In the genomic region with DNA sequence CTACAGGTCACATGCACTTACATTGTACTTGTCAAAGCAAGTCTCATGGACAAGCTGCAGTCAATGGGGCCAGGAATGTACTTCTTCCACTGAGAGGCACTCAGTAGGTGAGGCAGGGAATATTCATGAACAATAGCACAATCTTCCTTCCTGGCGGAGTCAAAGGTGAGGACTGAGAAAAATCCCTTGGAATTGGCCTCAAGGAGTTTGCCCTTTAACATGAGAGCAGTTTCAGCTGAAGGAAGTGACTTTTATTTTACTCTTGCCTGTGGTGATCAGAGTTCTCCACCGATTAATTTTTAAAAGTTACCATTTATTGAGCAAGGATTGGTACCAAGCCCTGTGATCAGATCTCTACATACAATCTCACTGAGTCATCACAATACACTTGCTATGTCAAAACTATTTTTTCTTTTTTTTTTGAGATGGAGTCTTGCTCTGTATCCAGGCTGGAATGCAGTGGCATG, we compare ENCODE assay signal across 15 cellular contexts. TPM values are rescaled to one million over a fixed set of nuclear protein-coding genes. Genes with fewer than 3 reads are reported as not detected.
DNase-seq lines count a peak whose midpoint lies in the region; ATAC-seq and TF ChIP-seq lines count a peak whose summit lies in the region.
"Had no signal": no experiment of that assay in that cellular context is flagged by ENCODE, and none has a peak within 500 bp of the region (broad histone marks: within the 10 kb centered on the region; RNA-seq: fewer than 3 reads in every experiment).

No MANE protein-coding gene starts in this region.

- H3K4me3 Mint-ChIP-seq in MCF 10A (ENCODE audit: unreplicated experiment): peak overlapping the region; percentile 10
- H3K4me3 Mint-ChIP-seq in type B pancreatic cell: no peak overlapping the region
- H3K4me3 Mint-ChIP-seq: memory B cell, neural progenitor cell had no signal

- H3K27ac ChIP-seq in gastroesophageal sphincter: no peak overlapping the region
- H3K27ac ChIP-seq: C4-2B, neural progenitor cell, right atrium auricular region, WERI-Rb-1 had no signal

- no peaks in the 10 kb centered on the region for H3K27me3 ChIP-seq in gastroesophageal sphincter
- H3K27me3 ChIP-seq: dorsolateral prefrontal cortex, neural progenitor cell, right atrium auricular region had no signal

- POLR2A ChIA-PET in MCF 10A (lab: Yijun Ruan, JAX): interaction anchor here (0.6 to 4.3 kb wide), 6 partner anchors 12 to 203 kb away, joined by 3 to 22 read pairs (median 4); a partner anchor contains a TSS

- no peaks in the 10 kb centered on the region for H3K36me3 Mint-ChIP-seq in MCF 10A (ENCODE audit: insufficient read depth, unreplicated experiment)
- H3K36me3 Mint-ChIP-seq in type B pancreatic cell: no peaks in the 10 kb centered on the region

- no peaks in the 10 kb centered on the region for H3K27me3 Mint-ChIP-seq in MCF 10A (ENCODE audit: insufficient read depth, unreplicated experiment)
- H3K27me3 Mint-ChIP-seq in type B pancreatic cell: no peaks in the 10 kb centered on the region

- H3K4me1 ChIP-seq in gastroesophageal sphincter: peaks cover 0 to 10% (median 0%) of the 10 kb centered on the region in 3 donors
- H3K4me1 ChIP-seq: neural progenitor cell had no signal

- no TSS peak for BruUV-seq in MCF 10A (replicated peaks; lab: Mats Ljungman, UMichigan)

- ATAC-seq in gastroesophageal sphincter (no peak), HG02798 (IDR thresholded peaks at IDR 0.05; ENCODE audit: poor library complexity, unreplicated experiment) (no peak)

- WGBS in gastroesophageal sphincter (ENCODE audit: low coverage in 1 of 2), 2 donors: 87 to 88% methylated on average over 2 of the region's 2 CpGs

- TF ChIP-seq EP300 in gastroesophageal sphincter (IDR thresholded peaks at IDR 0.05): no peak

- peaks cover 26% of the 10 kb centered on the region for H3K4me1 Mint-ChIP-seq in MCF 10A (ENCODE audit: insufficient read depth, unreplicated experiment)
- peaks cover 7% of the 10 kb centered on the region for H3K4me1 Mint-ChIP-seq in type B pancreatic cell (ENCODE audit: unreplicated experiment)
- H3K4me1 Mint-ChIP-seq: memory B cell had no signal

- no peaks in the 10 kb centered on the region for H3K36me3 ChIP-seq in gastroesophageal sphincter
- H3K36me3 ChIP-seq: neural progenitor cell, right atrium auricular region, WERI-Rb-1 had no signal

- CTCF ChIA-PET in MCF 10A (lab: Yijun Ruan, JAX): interaction anchor here (0.5 to 1.6 kb wide), 9 partner anchors 12 to 1805 kb away, joined by 3 to 6 read pairs (median 4); no protein-coding TSS in a partner anchor

- no peaks in the 10 kb centered on the region for H3K9me3 Mint-ChIP-seq in MCF 10A (ENCODE audit: unreplicated experiment)
- no peaks in the 10 kb centered on the region for H3K9me3 Mint-ChIP-seq in type B pancreatic cell

- H3K27ac Mint-ChIP-seq in MCF 10A (ENCODE audit: low read depth, unreplicated experiment): peak overlapping the region; percentile 59
- H3K27ac Mint-ChIP-seq in type B pancreatic cell: peak overlapping the region; percentile 54
- H3K27ac Mint-ChIP-seq: memory B cell, neural progenitor cell had no signal

- TF ChIP-seq POLR2A in gastroesophageal sphincter (IDR thresholded peaks at IDR 0.05): no peak

- no peak overlapping the region for H3K4me3 ChIP-seq in gastroesophageal sphincter
- H3K4me3 ChIP-seq: dorsolateral prefrontal cortex, neural progenitor cell, right atrium auricular region had no signal

- intact Hi-C loops in MCF 10A (cut with micrococcal nuclease): no loop called here

- TF ChIP-seq CTCF in MCF 10A (IDR thresholded peaks at IDR 0.05; ENCODE audit: unreplicated experiment) (no peak), type B pancreatic cell (conservative IDR thresholded peaks at IDR 0.05) (no peak), gastroesophageal sphincter (IDR thresholded peaks at IDR 0.05) (no peak)

- H3K9me3 ChIP-seq in gastroesophageal sphincter: no peaks in the 10 kb centered on the region
- H3K9me3 ChIP-seq: right atrium auricular region had no signal

- DNase-seq in HS-27A (ENCODE audit: low read depth) (peak; percentile 26), MCF 10A (ENCODE audit: unreplicated experiment) (peak; percentile 23), iris pigment epithelial cell (ENCODE audit: low read depth) (peak; percentile 52), type B pancreatic cell (ENCODE audit: extremely low spot score, unreplicated experiment) (no peak), UCSD-AML1 (lab: John Stamatoyannopoulos, UW; ENCODE audit: unreplicated experiment) (no peak)
- DNase-seq: dorsolateral prefrontal cortex, NCI-H2081 treated with DMSO at 0.1 percent for 48 hours, NCI-H526 treated with DMSO at 0.1 percent for 48 hours, WERI-Rb-1 had no signal

RNA-seq across cellular contexts. Expression of a gene that starts 11.2 kb away (rescaled TPM):
- total RNA-seq in MCF 10A (2022): 286 and 390 TPM in 2 replicates
- total RNA-seq in type B pancreatic cell (ENCODE audit: low replicate concordance): 138 and 140 TPM in 2 replicates
- 100 to 1,000 TPM in 2 of 4 donors, 10 to 100 TPM in 2; 88.9 to 115 (median 97.1) TPM for total RNA-seq in gastroesophageal sphincter

RNA-seq across cellular contexts. Expression of a gene that starts 33.1 kb away (rescaled TPM):
- total RNA-seq in MCF 10A (2022): 1.6 and 4.3 TPM in 2 replicates
- total RNA-seq in type B pancreatic cell (ENCODE audit: low replicate concordance): 5.1 and 8.9 TPM in 2 replicates
- 1 to 10 TPM in 3 of 4 donors, under 1 TPM in 1; 0.31 to 6.4 (median 2.8) TPM for total RNA-seq in gastroesophageal sphincter

Comparison
In these comparisons a context has a peak if more than half of its experiments do, and no peak if none do; other contexts are left out.
1. DNase-seq: peak in HS-27A (single experiment), MCF 10A (single experiment) and iris pigment epithelial cell (single experiment); none in type B pancreatic cell (single experiment) and UCSD-AML1 (single experiment).